18 cellular contexts compared by ENCODE assay signal in the genomic region with DNA sequence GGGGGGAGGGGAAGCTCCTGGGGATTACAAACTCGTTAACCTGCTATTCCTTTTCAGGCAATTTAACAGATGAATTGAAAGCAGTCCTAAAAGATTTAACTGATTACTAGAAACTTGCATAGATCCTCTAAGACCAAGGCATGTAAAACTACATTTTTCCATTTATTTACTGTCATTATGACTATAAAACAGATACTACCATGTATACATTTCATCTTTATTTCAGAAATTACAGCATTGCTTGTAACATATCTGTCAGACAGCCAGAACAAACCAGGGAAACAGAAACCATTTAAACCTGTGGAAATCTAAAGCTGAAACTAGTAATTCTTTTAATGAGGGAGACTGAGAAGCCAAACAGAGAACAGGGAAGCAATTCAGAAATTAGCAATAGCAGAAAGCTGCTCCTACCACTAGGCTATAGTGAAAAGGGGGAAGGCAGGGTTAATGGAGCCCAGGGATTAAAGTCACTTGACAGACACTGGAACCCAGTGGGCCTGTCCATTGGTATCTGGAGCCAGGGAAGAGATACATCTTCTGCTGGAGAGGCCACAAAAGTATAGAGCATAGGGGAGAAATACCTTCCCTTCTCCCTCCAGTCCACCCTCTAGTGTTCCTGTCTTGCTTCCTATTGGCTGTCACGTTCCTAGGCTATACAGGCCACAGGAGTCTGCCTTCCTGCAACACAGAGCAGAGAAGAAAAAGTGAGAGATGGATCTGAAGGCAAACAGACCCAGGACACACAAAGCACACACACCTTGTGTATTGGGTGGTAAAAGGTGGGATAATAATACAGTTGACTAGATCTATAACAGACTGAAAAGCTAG. TPM values are rescaled to one million over a fixed set of nuclear protein-coding genes. Genes with fewer than 3 reads are reported as not detected.
"Had no signal": no experiment of that assay in that cellular context is flagged by ENCODE, and none has a peak within 500 bp of the region (broad histone marks: within the 10 kb centered on the region; RNA-seq: fewer than 3 reads in every experiment).

No MANE protein-coding gene starts in this region.

- H3K9me3 Mint-ChIP-seq: endodermal cell; natural killer cell treated with Interleukin-12 subunit alpha and Interleukin-12 subunit beta and Interleukin-15 and Interleukin-18, amount 100 ng/mL, for 72 hours; T-cell had no signal

- FAIRE-seq: keratinocyte had no signal

- H3K27me3 Mint-ChIP-seq: activated naive CD8-positive, alpha-beta T cell; progenitor cell of endocrine pancreas; T-cell had no signal

- H3K27ac ChIP-seq: cardiac muscle cell, dorsolateral prefrontal cortex, epithelial cell of prostate, lower lobe of right lung, thoracic aorta, upper lobe of left lung had no signal

- H3K4me1 ChIP-seq: lower lobe of right lung, upper lobe of left lung had no signal

- H3K27me3 ChIP-seq: cardiac muscle cell, dorsolateral prefrontal cortex, upper lobe of left lung had no signal

- DNase-seq: activated CD4-positive, alpha-beta T cell treated with anti-CD3 and anti-CD28 coated beads, Interleukin-2, amount 50 U/mL, for 4 hours; activated CD4-positive, CD25-positive, alpha-beta regulatory T cell treated with anti-CD3 and anti-CD28 coated beads, Interleukin-2, amount 50 U/mL, for 72 hours; amniotic stem cell; dorsolateral prefrontal cortex; endodermal cell; foreskin melanocyte; hypothalamus; lower lobe of right lung; occipital lobe; T-cell had no signal

- H3K4me3 ChIP-seq: cardiac muscle cell, dorsolateral prefrontal cortex, lower lobe of right lung, thoracic aorta, upper lobe of left lung had no signal

- H3K4me3 Mint-ChIP-seq: activated naive CD8-positive, alpha-beta T cell; endodermal cell; natural killer cell treated with Interleukin-12 subunit alpha and Interleukin-12 subunit beta and Interleukin-15 and Interleukin-18, amount 100 ng/mL, for 72 hours; T-cell had no signal

- H3K36me3 ChIP-seq: cardiac muscle cell, lower lobe of right lung, thoracic aorta, upper lobe of left lung had no signal

- H3K36me3 Mint-ChIP-seq: activated naive CD8-positive, alpha-beta T cell; natural killer cell treated with Interleukin-12 subunit alpha and Interleukin-12 subunit beta and Interleukin-15 and Interleukin-18, amount 100 ng/mL, for 72 hours; T-cell had no signal

- H3K9me3 ChIP-seq: lower lobe of right lung, thoracic aorta, upper lobe of left lung had no signal

- H3K27ac Mint-ChIP-seq: activated naive CD8-positive, alpha-beta T cell; natural killer cell treated with Interleukin-12 subunit alpha and Interleukin-12 subunit beta and Interleukin-15 and Interleukin-18, amount 100 ng/mL, for 72 hours; progenitor cell of endocrine pancreas had no signal

- ATAC-seq: lower lobe of right lung; natural killer cell treated with Interleukin-12 subunit alpha and Interleukin-12 subunit beta and Interleukin-15 and Interleukin-18, amount 100 ng/mL, for 72 hours; T-cell had no signal

RNA-seq across cellular contexts. Expression of a gene that starts 33.8 kb away (rescaled TPM):
- total RNA-seq: cardiac muscle cell, endodermal cell, progenitor cell of endocrine pancreas had no signal
- polyA plus RNA-seq: cardiac muscle cell had no signal
